ENCODE assay signal across 24 cellular contexts in genomic region chr12:116011217-116011616, GRCh38.
DNase-seq lines count a peak whose midpoint lies in the region; ATAC-seq, FAIRE-seq and TF ChIP-seq lines count a peak whose summit lies in the region.
"Had no signal": no experiment of that assay in that cellular context is flagged by ENCODE, and none has a peak within 500 bp of the region (broad histone marks: within the 10 kb centered on the region; RNA-seq: fewer than 3 reads in every experiment).

No MANE protein-coding gene starts in this region.

- in situ Hi-C loops in K562 (cut with MboI), result no loop called here

- peaks cover 16% of the 10 kb centered on the region for H3K36me3 Mint-ChIP-seq in activated naive CD4-positive, alpha-beta T cell treated with anti-CD3 and anti-CD28 coated beads, Interleukin-2, amount 50 U/mL, for 24 hours
- peaks cover 0 to 5% of the 10 kb centered on the region in 2 donors for H3K36me3 Mint-ChIP-seq in activated naive CD4-positive, alpha-beta T cell treated with anti-CD3 and anti-CD28 coated beads, Interleukin-2, amount 50 U/mL, for 72 hours
- peaks cover 6% of the 10 kb centered on the region for H3K36me3 Mint-ChIP-seq in T-helper 17 cell (ENCODE audit: low read depth)
- peaks cover 28% of the 10 kb centered on the region for H3K36me3 Mint-ChIP-seq in progenitor cell of endocrine pancreas (ENCODE audit: insufficient read depth)
- peaks cover 45% of the 10 kb centered on the region for H3K36me3 Mint-ChIP-seq in activated CD4-positive, alpha-beta T cell treated with anti-CD3 and anti-CD28 coated beads, Interleukin-2, amount 10 ng/mL, durations not matched to agents 24 days and 14 days (ENCODE audit: low read depth)
- H3K36me3 Mint-ChIP-seq in activated CD4-positive, alpha-beta T cell treated with anti-CD3 and anti-CD28 coated beads for 36 hours (ENCODE audit: low read depth), result peaks cover 27% of the 10 kb centered on the region

- no peak for DNase-seq in activated naive CD4-positive, alpha-beta T cell treated with anti-CD3 and anti-CD28 coated beads, Interleukin-2, amount 50 U/mL, for 72 hours (ENCODE audit: low spot score in 2 of 2)
- DNase-seq in T-helper 17 cell, result no peak
- DNase-seq in K562 (ENCODE audit: extremely low read depth in 1 of 4, low spot score in 3 of 4), result no peak
- DNase-seq in progenitor cell of endocrine pancreas (ENCODE audit: low spot score, unreplicated experiment), result no peak
- no peak for DNase-seq in activated CD4-positive, alpha-beta T cell treated with anti-CD3 and anti-CD28 coated beads, Interleukin-2, amount 10 ng/mL, durations not matched to agents 24 days and 14 days
- no peak for DNase-seq in activated CD4-positive, alpha-beta T cell treated with anti-CD3 and anti-CD28 coated beads for 36 hours
- DNase-seq: AML-193; Caco-2; Calu3; CD4-positive, alpha-beta T cell; CD8-positive, alpha-beta T cell; DMS79 treated with DMSO at 0.1 percent for 48 hours; GF-D8 had no signal

- no peak for TF ChIP-seq EP300 in K562 (IDR thresholded peaks at IDR 0.05; ENCODE audit: low read length)

- BruUV-seq in K562 (replicated peaks; lab: Mats Ljungman, UMichigan), result no TSS peak

- no peak overlapping the region for H3K4me2 ChIP-seq in K562 (ENCODE audit: insufficient read depth, low read length)
- H3K4me2 ChIP-seq: A549; BLaER1 treated with 17β-estradiol and CSF1 and Interleukin-3, amounts not matched to agents 10 nM and 100 nM had no signal

- TF ChIP-seq RAD21 in K562 (CRISPR knock-in tag; conservative IDR thresholded peaks at IDR 0.05 in 1 of 2, IDR thresholded peaks at IDR 0.05 in 1 of 2), result no peak

- FAIRE-seq in K562 (lab: Jason Lieb, UNC), result no peak
- FAIRE-seq: A549, D721Med, G401.6, GM12891, GM19239 had no signal

- no peak overlapping the region for H3K27ac ChIP-seq in K562 (ENCODE audit: extremely low read depth, low read depth, low read length)
- H3K27ac ChIP-seq: 22Rv1; A549; BLaER1 treated with 17β-estradiol and CSF1 and Interleukin-3, amounts not matched to agents 10 nM and 100 nM; C4-2B had no signal

- H2AFZ ChIP-seq in K562 (ENCODE audit: low read depth, low read length), result no peak overlapping the region

- H3K4me1 Mint-ChIP-seq in activated naive CD4-positive, alpha-beta T cell treated with anti-CD3 and anti-CD28 coated beads, Interleukin-2, amount 50 U/mL, for 24 hours, result peaks cover 4% of the 10 kb centered on the region
- H3K4me1 Mint-ChIP-seq in T-helper 17 cell (peaks cover 7% of the 10 kb centered on the region), progenitor cell of endocrine pancreas (ENCODE audit: low read depth) (peaks cover 15% of the 10 kb centered on the region)
- H3K4me1 Mint-ChIP-seq in activated CD4-positive, alpha-beta T cell treated with anti-CD3 and anti-CD28 coated beads, Interleukin-2, amount 10 ng/mL, durations not matched to agents 24 days and 14 days, result no peaks in the 10 kb centered on the region
- H3K4me1 Mint-ChIP-seq in activated CD4-positive, alpha-beta T cell treated with anti-CD3 and anti-CD28 coated beads for 36 hours, result peaks cover 5% of the 10 kb centered on the region
- H3K4me1 Mint-ChIP-seq: B cell had no signal

- CTCF ChIA-PET in K562 (lab: Yijun Ruan, JAX; ENCODE audit: low intra/inter-chr PET ratio), result no interaction called here
- CTCF ChIA-PET in activated CD4-positive, alpha-beta T cell treated with anti-CD3 and anti-CD28 coated beads for 36 hours (lab: Charles Lee), result interaction anchor here (0.6 to 2.0 kb wide), 4 partner anchors 10 to 50 kb away, joined by 3 to 4 read pairs (median 4); no protein-coding TSS in a partner anchor

- H3K36me3 ChIP-seq in K562 (ENCODE audit: control insufficient read depth, insufficient read depth, low read length), result peaks cover 88% of the 10 kb centered on the region

- no peaks in the 10 kb centered on the region for H3K4me1 ChIP-seq in K562 (replicated peaks in 1 of 2; ENCODE audit: control insufficient read depth in 2 of 2, insufficient read depth in 2 of 2, low read length in 2 of 2)
- H3K4me1 ChIP-seq: BLaER1 treated with 17β-estradiol and CSF1 and Interleukin-3, amounts not matched to agents 10 nM and 100 nM; Caco-2 had no signal

- no peaks in the 10 kb centered on the region for H3K9me1 ChIP-seq in K562 (ENCODE audit: control insufficient read depth, insufficient read depth, low read length)

- TF ChIP-seq POLR2A in K562 (conservative IDR thresholded peaks at IDR 0.05), result no peak

- no peaks in the 10 kb centered on the region; the same call in 2 of the 3 replicates for H3K79me2 ChIP-seq in K562 (ENCODE audit: control insufficient read depth, insufficient read depth, low read length)

- no peak overlapping the region for H3K4me3 Mint-ChIP-seq in activated naive CD4-positive, alpha-beta T cell treated with anti-CD3 and anti-CD28 coated beads, Interleukin-2, amount 50 U/mL, for 24 hours
- H3K4me3 Mint-ChIP-seq in T-helper 17 cell (no peak overlapping the region), progenitor cell of endocrine pancreas (ENCODE audit: low read depth) (no peak overlapping the region)
- H3K4me3 Mint-ChIP-seq in activated CD4-positive, alpha-beta T cell treated with anti-CD3 and anti-CD28 coated beads, Interleukin-2, amount 10 ng/mL, durations not matched to agents 24 days and 14 days, result no peak overlapping the region
- H3K4me3 Mint-ChIP-seq in activated CD4-positive, alpha-beta T cell treated with anti-CD3 and anti-CD28 coated beads for 36 hours, result no peak overlapping the region
- H3K4me3 Mint-ChIP-seq: B cell; CD4-positive, alpha-beta T cell; CD8-positive, alpha-beta T cell had no signal

- H4K20me1 ChIP-seq in K562 (replicated peaks; ENCODE audit: control insufficient read depth, insufficient read depth, low read length), result no peaks in the 10 kb centered on the region

- H3K9me3 ChIP-seq in T-helper 17 cell (ENCODE audit: control insufficient read depth, low read length, poor library complexity, severe bottlenecking) (no peaks in the 10 kb centered on the region), K562 (replicated peaks; ENCODE audit: control insufficient read depth, insufficient read depth, low read depth, low read length) (no peaks in the 10 kb centered on the region)
- H3K9me3 ChIP-seq: A549; BLaER1 treated with 17β-estradiol and CSF1 and Interleukin-3, amounts not matched to agents 10 nM and 100 nM; Caco-2 had no signal

- no peaks in the 10 kb centered on the region for H3K27me3 ChIP-seq in K562 (ENCODE audit: control insufficient read depth in 2 of 2, insufficient read depth in 2 of 2, low read length in 2 of 2)
- H3K27me3 ChIP-seq: BLaER1 treated with 17β-estradiol and CSF1 and Interleukin-3, amounts not matched to agents 10 nM and 100 nM had no signal

- no peak overlapping the region for H3K4me3 ChIP-seq in K562
- H3K4me3 ChIP-seq: A549; BLaER1 treated with 17β-estradiol and CSF1 and Interleukin-3, amounts not matched to agents 10 nM and 100 nM had no signal

- intact Hi-C loops in K562 (cut with micrococcal nuclease), result no loop called here
- intact Hi-C loops in activated CD4-positive, alpha-beta T cell treated with anti-CD3 and anti-CD28 coated beads, Interleukin-2, amount 10 ng/mL, durations not matched to agents 24 days and 14 days (cut with micrococcal nuclease), result no loop called here
- intact Hi-C loops in activated CD4-positive, alpha-beta T cell treated with anti-CD3 and anti-CD28 coated beads for 36 hours (cut with DNase I, micrococcal nuclease), result no loop called here

- peak overlapping the region; percentile 68 for H3K27ac Mint-ChIP-seq in activated naive CD4-positive, alpha-beta T cell treated with anti-CD3 and anti-CD28 coated beads, Interleukin-2, amount 50 U/mL, for 24 hours
- H3K27ac Mint-ChIP-seq in activated naive CD4-positive, alpha-beta T cell treated with anti-CD3 and anti-CD28 coated beads, Interleukin-2, amount 50 U/mL, for 72 hours, result peak overlapping the region in 1 of 2 donors; percentile 46
- H3K27ac Mint-ChIP-seq in T-helper 17 cell (peak overlapping the region; percentile 45), progenitor cell of endocrine pancreas (peak overlapping the region; percentile 9)
- H3K27ac Mint-ChIP-seq in activated CD4-positive, alpha-beta T cell treated with anti-CD3 and anti-CD28 coated beads, Interleukin-2, amount 10 ng/mL, durations not matched to agents 24 days and 14 days, result no peak overlapping the region
- no peak overlapping the region for H3K27ac Mint-ChIP-seq in activated CD4-positive, alpha-beta T cell treated with anti-CD3 and anti-CD28 coated beads for 36 hours
- H3K27ac Mint-ChIP-seq: B cell; CD4-positive, alpha-beta T cell; CD8-positive, alpha-beta T cell had no signal

- TF ChIP-seq CTCF in K562 (IDR thresholded peaks at IDR 0.05 in 2 of 3, conservative IDR thresholded peaks at IDR 0.05 in 1 of 3; ENCODE audit: insufficient read depth in 2 of 3, low read depth in 1 of 3, low read length in 3 of 3) (no peak), progenitor cell of endocrine pancreas (IDR thresholded peaks at IDR 0.05; ENCODE audit: unreplicated experiment) (no peak)

- WGBS in K562 (ENCODE audit: insufficient coverage, low coverage, missing lambda C conversion rate), result 91% methylated on average over 3 of the region's 3 CpGs

- H3K9ac ChIP-seq in K562 (ENCODE audit: insufficient read depth in 1 of 2, low read depth in 2 of 2, low read length in 2 of 2), result no peak overlapping the region
- H3K9ac ChIP-seq: BLaER1 treated with 17β-estradiol and CSF1 and Interleukin-3, amounts not matched to agents 10 nM and 100 nM had no signal

- ATAC-seq in activated naive CD4-positive, alpha-beta T cell treated with anti-CD3 and anti-CD28 coated beads, Interleukin-2, amount 50 U/mL, for 72 hours, result no peak
- no peak for ATAC-seq in T-helper 17 cell
- no peak for ATAC-seq in K562
- no peak for ATAC-seq in activated CD4-positive, alpha-beta T cell treated with anti-CD3 and anti-CD28 coated beads for 36 hours
- ATAC-seq in GM19452 (IDR thresholded peaks at IDR 0.05; ENCODE audit: unreplicated experiment), result no peak
- ATAC-seq: A549; CD8-positive, alpha-beta T cell had no signal

- H3K27me3 Mint-ChIP-seq in activated naive CD4-positive, alpha-beta T cell treated with anti-CD3 and anti-CD28 coated beads, Interleukin-2, amount 50 U/mL, for 24 hours, result no peaks in the 10 kb centered on the region
- H3K27me3 Mint-ChIP-seq in T-helper 17 cell (no peaks in the 10 kb centered on the region), progenitor cell of endocrine pancreas (no peaks in the 10 kb centered on the region)
- H3K27me3 Mint-ChIP-seq in activated CD4-positive, alpha-beta T cell treated with anti-CD3 and anti-CD28 coated beads, Interleukin-2, amount 10 ng/mL, durations not matched to agents 24 days and 14 days, result no peaks in the 10 kb centered on the region
- no peaks in the 10 kb centered on the region for H3K27me3 Mint-ChIP-seq in activated CD4-positive, alpha-beta T cell treated with anti-CD3 and anti-CD28 coated beads for 36 hours
- H3K27me3 Mint-ChIP-seq: B cell; CD4-positive, alpha-beta T cell had no signal

- POLR2A ChIA-PET in K562 (lab: Yijun Ruan, JAX), result interaction anchor here (0.6 kb wide), 1 partner anchor 70 kb away, joined by 3 read pairs; no protein-coding TSS in a partner anchor
- POLR2A ChIA-PET in activated CD4-positive, alpha-beta T cell treated with anti-CD3 and anti-CD28 coated beads for 36 hours (lab: Charles Lee), result interaction anchor here (0.7 kb wide), 1 partner anchor 658 kb away, joined by 3 read pairs; no protein-coding TSS in a partner anchor

- H3K9me3 Mint-ChIP-seq in activated naive CD4-positive, alpha-beta T cell treated with anti-CD3 and anti-CD28 coated beads, Interleukin-2, amount 50 U/mL, for 24 hours, result no peaks in the 10 kb centered on the region
- no peaks in the 10 kb centered on the region for H3K9me3 Mint-ChIP-seq in activated naive CD4-positive, alpha-beta T cell treated with anti-CD3 and anti-CD28 coated beads, Interleukin-2, amount 50 U/mL, for 72 hours
- H3K9me3 Mint-ChIP-seq in progenitor cell of endocrine pancreas (ENCODE audit: low read depth), result no peaks in the 10 kb centered on the region
- H3K9me3 Mint-ChIP-seq in activated CD4-positive, alpha-beta T cell treated with anti-CD3 and anti-CD28 coated beads, Interleukin-2, amount 10 ng/mL, durations not matched to agents 24 days and 14 days, result no peaks in the 10 kb centered on the region
- no peaks in the 10 kb centered on the region for H3K9me3 Mint-ChIP-seq in activated CD4-positive, alpha-beta T cell treated with anti-CD3 and anti-CD28 coated beads for 36 hours (ENCODE audit: low read depth)
- H3K9me3 Mint-ChIP-seq: CD4-positive, alpha-beta T cell; CD8-positive, alpha-beta T cell had no signal

Comparison
In these comparisons a context has a peak if more than half of its experiments do, and no peak if none do; other contexts are left out.
1. H3K27ac Mint-ChIP-seq: peak in activated naive CD4-positive, alpha-beta T cell treated with anti-CD3 and anti-CD28 coated beads, Interleukin-2, amount 50 U/mL, for 24 hours (single experiment), T-helper 17 cell (single experiment) and progenitor cell of endocrine pancreas (single experiment); none in activated CD4-positive, alpha-beta T cell treated with anti-CD3 and anti-CD28 coated beads, Interleukin-2, amount 10 ng/mL, durations not matched to agents 24 days and 14 days (single experiment) and activated CD4-positive, alpha-beta T cell treated with anti-CD3 and anti-CD28 coated beads for 36 hours (single experiment).